In genomic region chr3:143119009-143119914, GRCh38 we compare ENCODE assay signal across 7 cellular contexts. TPM values are rescaled to one million over a fixed set of nuclear protein-coding genes. Genes with fewer than 3 reads are reported as not detected.
DNase-seq lines count a peak whose midpoint lies in the region; ATAC-seq, FAIRE-seq and TF ChIP-seq lines count a peak whose summit lies in the region.

Gene CHST2, plus strand, starts transcription at chr3:143119771. Its CDS starts 1,046 bp downstream, at chr3:143120817.

- no peaks in the 10 kb centered on the region for H3K36me3 ChIP-seq in kidney (ENCODE audit: control insufficient read depth in 1 of 2, insufficient read depth in 2 of 2, low read length in 2 of 2)

- H3K9me3 Mint-ChIP-seq in central memory CD8-positive, alpha-beta T cell = no peaks in the 10 kb centered on the region

- ATAC-seq in GM18505 (IDR thresholded peaks at IDR 0.05; ENCODE audit: unreplicated experiment) = peak; percentile 64
- peak; percentile 83 for ATAC-seq in HG02678 (IDR thresholded peaks at IDR 0.05; ENCODE audit: unreplicated experiment)
- ATAC-seq in central memory CD8-positive, alpha-beta T cell (replicated peaks; ENCODE audit: extremely low read depth, poor library complexity, severe bottlenecking) = peak; percentile 70

- H3K27ac Mint-ChIP-seq in central memory CD8-positive, alpha-beta T cell (ENCODE audit: low read depth) = peak within 1 kb of the TSS; percentile 29

- no peak for FAIRE-seq in kidney (lab: Jason Lieb, UNC)

- no peak for TF ChIP-seq CTCF in WI38 (IDR thresholded peaks at IDR 0.05; ENCODE audit: low read depth, low read length)
- TF ChIP-seq CTCF in kidney (IDR thresholded peaks at IDR 0.05; ENCODE audit: borderline replicate concordance, extremely low read depth, insufficient read depth) = no peak

- TF ChIP-seq POLR2A in GM18505 (IDR thresholded peaks at IDR 0.05; ENCODE audit: borderline replicate concordance, extremely low read depth, insufficient read depth, insufficient read length) = peak; percentile 74

- H3K4me3 ChIP-seq in WI38 (ENCODE audit: low read depth, low read length) (peak within 1 kb of the TSS; percentile 74), kidney (ENCODE audit: low read length in 2 of 2) (peak within 1 kb of the TSS; percentile 74 to 81)

- DNase-seq in NCI-H146 treated with DMSO at 0.1 percent for 48 hours (lab: John Stamatoyannopoulos, UW; ENCODE audit: unreplicated experiment) = peak; percentile 69
- peak; percentile 14 to 25 for DNase-seq in central memory CD8-positive, alpha-beta T cell (ENCODE audit: low spot score in 2 of 2)
- DNase-seq in kidney = peak; percentile 88
- peak; percentile 34 to 59 for DNase-seq in stimulated activated CD4-positive, alpha-beta T cell treated with anti-CD3 and anti-CD28 coated beads, Interleukin-15, amount 100 ng/mL, for 1 hour (ENCODE audit: low read depth in 1 of 2, low spot score in 1 of 2)

- H3K9ac ChIP-seq in kidney (ENCODE audit: low read length in 2 of 2) = peak within 1 kb of the TSS; percentile 65 to 73

- intact Hi-C loops in kidney (cut with DNase I) = no loop called here

- peaks cover 7% of the 10 kb centered on the region for H3K36me3 Mint-ChIP-seq in central memory CD8-positive, alpha-beta T cell (ENCODE audit: insufficient read depth)

- H3K9me3 ChIP-seq in kidney (ENCODE audit: control insufficient read depth in 1 of 2, low read length in 2 of 2) = no peaks in the 10 kb centered on the region

- H3K27me3 Mint-ChIP-seq in central memory CD8-positive, alpha-beta T cell = peaks cover 19% of the 10 kb centered on the region

- H3K4me1 ChIP-seq in kidney (ENCODE audit: control insufficient read depth in 1 of 2, insufficient read depth in 1 of 2, low read depth in 1 of 2, low read length in 2 of 2) = peaks cover 0 to 3% of the 10 kb centered on the region in 2 donors

- peak within 1 kb of the TSS; percentile 89 for H3K4me3 Mint-ChIP-seq in central memory CD8-positive, alpha-beta T cell

- H3K27ac ChIP-seq in kidney (ENCODE audit: low read depth in 2 of 2, low read length in 2 of 2) = peak within 1 kb of the TSS; percentile 74 to 86

- peaks cover 6% of the 10 kb centered on the region for H3K4me1 Mint-ChIP-seq in central memory CD8-positive, alpha-beta T cell

RNA-seq across cellular contexts. Expression of gene CHST2, which starts in this region (rescaled TPM):
- 6.0 TPM for total RNA-seq in kidney
- polyA plus RNA-seq in kidney (ENCODE audit: insufficient read depth, low read depth, low replicate concordance) = 4.4 TPM

Comparison
In these comparisons a context has a peak if more than half of its experiments do, and no peak if none do; other contexts are left out.
1. Peak in every context shown above with its lines: DNase-seq, ATAC-seq, H3K4me3 ChIP-seq and H3K27ac ChIP-seq.
2. DNase-seq: peak in every context shown above with its lines; median percentile 88 in kidney; 69 in NCI-H146 treated with DMSO at 0.1 percent for 48 hours; 46 in stimulated activated CD4-positive, alpha-beta T cell treated with anti-CD3 and anti-CD28 coated beads, Interleukin-15, amount 100 ng/mL, for 1 hour; 20 in central memory CD8-positive, alpha-beta T cell.